ENCODE assay signal across 24 cellular contexts in the genomic region with DNA sequence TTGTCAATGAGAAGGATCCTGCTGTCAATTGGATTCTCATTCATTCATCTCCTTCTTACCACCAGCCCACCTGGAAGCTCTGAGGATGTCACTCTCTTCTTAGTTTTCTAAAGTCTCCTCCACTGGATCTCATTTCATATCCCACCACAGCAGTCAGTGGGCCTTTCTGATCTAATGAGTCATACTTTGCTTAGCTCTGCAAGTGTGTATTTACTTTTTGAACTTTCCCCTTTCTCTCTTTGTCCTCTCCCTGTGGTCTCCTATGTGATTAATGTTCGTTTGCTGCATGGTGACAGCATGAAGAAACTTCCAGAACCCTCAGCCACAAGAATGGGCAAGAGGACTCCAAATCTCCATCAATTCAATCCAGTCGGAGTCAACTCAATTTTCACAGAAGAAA.
DNase-seq lines count a peak whose midpoint lies in the region; ATAC-seq and TF ChIP-seq lines count a peak whose summit lies in the region.
"Had no signal": no experiment of that assay in that cellular context is flagged by ENCODE, and none has a peak within 500 bp of the region (broad histone marks: within the 10 kb centered on the region; RNA-seq: fewer than 3 reads in every experiment).

No MANE protein-coding gene starts in this region.

- H3K9me3 Mint-ChIP-seq in CD4-positive, CD25-positive, alpha-beta regulatory T cell, result peaks cover 0 to 3% (median 0%) of the 10 kb centered on the region in 7 donors
- no peaks in the 10 kb centered on the region for H3K9me3 Mint-ChIP-seq in activated CD8-positive, alpha-beta T cell treated with anti-CD3 and anti-CD28 coated beads, Interleukin-2, amount 10 ng/mL, durations not matched to agents 7 days and 5 days (ENCODE audit: insufficient read depth)
- H3K9me3 Mint-ChIP-seq in nephron progenitor cell, result peaks cover 9% of the 10 kb centered on the region
- H3K9me3 Mint-ChIP-seq: mesothelial cell of epicardium; natural killer cell; stimulated activated memory B cell treated with anti-CD40 and anti-IgM and Interleukin-4, amounts not matched to agents 10 μg/mL and 1 μg/mL and 100 μg/mL, for 72 hours had no signal

- WGBS in esophagus muscularis mucosa, result 67% methylated on average over 2 of the region's 2 CpGs

- no peak for TF ChIP-seq EP300 in esophagus muscularis mucosa (IDR thresholded peaks at IDR 0.05)

- TF ChIP-seq POLR2A in esophagus muscularis mucosa (IDR thresholded peaks at IDR 0.05; ENCODE audit: low read depth), result no peak

- H3K27me3 Mint-ChIP-seq in CD4-positive, CD25-positive, alpha-beta regulatory T cell, result no peaks in the 10 kb centered on the region
- no peaks in the 10 kb centered on the region for H3K27me3 Mint-ChIP-seq in activated CD8-positive, alpha-beta T cell treated with anti-CD3 and anti-CD28 coated beads, Interleukin-2, amount 10 ng/mL, durations not matched to agents 7 days and 5 days (ENCODE audit: low read depth)
- H3K27me3 Mint-ChIP-seq in nephron progenitor cell (ENCODE audit: low read depth, poor library complexity), result peaks cover 11% of the 10 kb centered on the region

- CTCF ChIA-PET in activated CD8-positive, alpha-beta T cell treated with anti-CD3 and anti-CD28 coated beads, Interleukin-2, amount 10 ng/mL, durations not matched to agents 7 days and 5 days (lab: Charles Lee), result interaction anchor here (2.2 kb wide), 1 partner anchor 16 kb away, joined by 8 read pairs; no protein-coding TSS in a partner anchor
- CTCF ChIA-PET in RWPE1 (lab: Yijun Ruan, JAX), result interaction anchor here (0.6 kb wide), 1 partner anchor 14 kb away, joined by 4 read pairs; no protein-coding TSS in a partner anchor

- no peak overlapping the region for H3K27ac ChIP-seq in CD4-positive, CD25-positive, alpha-beta regulatory T cell (ENCODE audit: insufficient read depth, low read length, poor library complexity, severe bottlenecking)
- 0 out of 2 replicates have a peak overlapping the region, but pooled peaks have one; percentile 37 for H3K27ac ChIP-seq in DND-41 (ENCODE audit: low read length)
- H3K27ac ChIP-seq in esophagus muscularis mucosa (replicated peaks in 1 of 4), result no peak overlapping the region
- no peak overlapping the region for H3K27ac ChIP-seq in RWPE1
- H3K27ac ChIP-seq: colonic mucosa, esophagus squamous epithelium, ovary, spleen, thoracic aorta had no signal

- H3K4me3 ChIP-seq in CD4-positive, CD25-positive, alpha-beta regulatory T cell (ENCODE audit: low read depth, low read length), result no peak overlapping the region
- H3K4me3 ChIP-seq in DND-41 (ENCODE audit: low read depth in 1 of 2, low read length in 2 of 2) (no peak overlapping the region), esophagus muscularis mucosa (no peak overlapping the region)
- H3K4me3 ChIP-seq: colonic mucosa, esophagus squamous epithelium, K562, ovary, spleen, thoracic aorta had no signal

- H3K4me1 ChIP-seq in CD4-positive, CD25-positive, alpha-beta regulatory T cell (ENCODE audit: control insufficient read depth, insufficient read depth, low read length, poor library complexity, severe bottlenecking), result no peaks in the 10 kb centered on the region
- H3K4me1 ChIP-seq in DND-41 (ENCODE audit: insufficient read depth, low read length) (peaks cover 23% of the 10 kb centered on the region), esophagus muscularis mucosa (no peaks in the 10 kb centered on the region)
- H3K4me1 ChIP-seq: colonic mucosa, esophagus squamous epithelium, spleen had no signal

- POLR2A ChIA-PET in activated CD8-positive, alpha-beta T cell treated with anti-CD3 and anti-CD28 coated beads, Interleukin-2, amount 10 ng/mL, durations not matched to agents 7 days and 5 days (lab: Charles Lee), result no interaction called here
- POLR2A ChIA-PET in RWPE1 (lab: Yijun Ruan, JAX; ENCODE audit: low non-redundant PET), result no interaction called here

- no peaks in the 10 kb centered on the region for H4K20me1 ChIP-seq in DND-41 (ENCODE audit: insufficient read depth, low read length)

- no peaks in the 10 kb centered on the region for H3K27me3 ChIP-seq in CD4-positive, CD25-positive, alpha-beta regulatory T cell (ENCODE audit: control insufficient read depth, insufficient read depth, low read length)
- no peaks in the 10 kb centered on the region for H3K27me3 ChIP-seq in DND-41 (ENCODE audit: insufficient read depth, low read length, poor library complexity)
- no peaks in the 10 kb centered on the region for H3K27me3 ChIP-seq in esophagus muscularis mucosa
- H3K27me3 ChIP-seq: colonic mucosa, esophagus squamous epithelium, ovary had no signal

- intact Hi-C loops in esophagus muscularis mucosa (cut with DNase I), result no loop called here

- H3K4me1 Mint-ChIP-seq in CD4-positive, CD25-positive, alpha-beta regulatory T cell, result peaks cover 0 to 22% (median 4%) of the 10 kb centered on the region in 4 donors
- peaks cover 19% of the 10 kb centered on the region for H3K4me1 Mint-ChIP-seq in activated CD8-positive, alpha-beta T cell treated with anti-CD3 and anti-CD28 coated beads, Interleukin-2, amount 10 ng/mL, durations not matched to agents 7 days and 5 days (ENCODE audit: low read depth)
- peaks cover 6% of the 10 kb centered on the region for H3K4me1 Mint-ChIP-seq in nephron progenitor cell
- H3K4me1 Mint-ChIP-seq: mesothelial cell of epicardium; stimulated activated memory B cell treated with anti-CD40 and anti-IgM and Interleukin-4, amounts not matched to agents 10 μg/mL and 1 μg/mL and 100 μg/mL, for 72 hours had no signal

- ATAC-seq in CD4-positive, CD25-positive, alpha-beta regulatory T cell (ENCODE audit: low read depth in 2 of 2), result no peak
- peak; percentile 64 for ATAC-seq in DND-41 (ENCODE audit: insufficient read depth, low read depth)
- ATAC-seq in activated CD8-positive, alpha-beta T cell treated with anti-CD3 and anti-CD28 coated beads, Interleukin-2, amount 10 ng/mL, durations not matched to agents 7 days and 5 days, result no peak
- ATAC-seq: K562; left ventricle myocardium superior; natural killer cell; stimulated activated memory B cell treated with anti-CD40 and anti-IgM and Interleukin-4, amounts not matched to agents 10 μg/mL and 1 μg/mL and 100 μg/mL, for 72 hours had no signal

- no peaks in the 10 kb centered on the region for H3K79me2 ChIP-seq in DND-41 (ENCODE audit: insufficient read depth, low read length)

- H2AFZ ChIP-seq in DND-41 (ENCODE audit: low read depth, low read length), result no peak overlapping the region

- H3K9me3 ChIP-seq in CD4-positive, CD25-positive, alpha-beta regulatory T cell (ENCODE audit: control insufficient read depth in 2 of 2, low read length in 2 of 2), result no peaks in the 10 kb centered on the region
- H3K9me3 ChIP-seq in DND-41 (ENCODE audit: insufficient read depth, low read length, severe bottlenecking), result peaks cover 2% of the 10 kb centered on the region
- no peaks in the 10 kb centered on the region for H3K9me3 ChIP-seq in esophagus muscularis mucosa
- H3K9me3 ChIP-seq: colonic mucosa, esophagus squamous epithelium, ovary, thoracic aorta had no signal

- H3K4me2 ChIP-seq in DND-41 (ENCODE audit: insufficient read depth, low read length), result no peak overlapping the region

- DNase-seq in CD4-positive, CD25-positive, alpha-beta regulatory T cell, result no peak
- DNase-seq in DND-41, result no peak
- no peak for DNase-seq in activated CD8-positive, alpha-beta T cell treated with anti-CD3 and anti-CD28 coated beads, Interleukin-2, amount 10 ng/mL, durations not matched to agents 7 days and 5 days
- DNase-seq in esophagus muscularis mucosa (ENCODE audit: extremely low spot score), result peak; percentile 29
- no peak for DNase-seq in SK-N-DZ (ENCODE audit: low spot score)
- DNase-seq in RWPE1 (ENCODE audit: low spot score), result no peak
- no peak for DNase-seq in nephron progenitor cell
- DNase-seq: activated T-cell treated with anti-CD3 and anti-CD28 coated beads, Interleukin-2, amount 50 U/mL, for 72 hours; CD4-positive, alpha-beta memory T cell; colonic mucosa; esophagus squamous epithelium; left ventricle myocardium superior; MM.1S; natural killer cell; NCI-H1417 treated with DMSO at 0.1 percent for 48 hours; NCI-H446 treated with DMSO at 0.1 percent for 48 hours; ovary; Right ventricle myocardium superior; spleen; stimulated activated CD4-positive, alpha-beta T cell treated with anti-CD3 and anti-CD28 coated beads, Interleukin-2, amount 100 ng/mL, for 48 hours had no signal

- no peak overlapping the region for H3K4me3 Mint-ChIP-seq in CD4-positive, CD25-positive, alpha-beta regulatory T cell
- no peak overlapping the region for H3K4me3 Mint-ChIP-seq in activated CD8-positive, alpha-beta T cell treated with anti-CD3 and anti-CD28 coated beads, Interleukin-2, amount 10 ng/mL, durations not matched to agents 7 days and 5 days
- no peak overlapping the region for H3K4me3 Mint-ChIP-seq in nephron progenitor cell
- H3K4me3 Mint-ChIP-seq: mesothelial cell of epicardium; natural killer cell; stimulated activated memory B cell treated with anti-CD40 and anti-IgM and Interleukin-4, amounts not matched to agents 10 μg/mL and 1 μg/mL and 100 μg/mL, for 72 hours had no signal

- H3K27ac Mint-ChIP-seq in CD4-positive, CD25-positive, alpha-beta regulatory T cell, result peak overlapping the region in 2 of 3 donors; percentile 24 to 28
- H3K27ac Mint-ChIP-seq in activated CD8-positive, alpha-beta T cell treated with anti-CD3 and anti-CD28 coated beads, Interleukin-2, amount 10 ng/mL, durations not matched to agents 7 days and 5 days, result peak overlapping the region; percentile 13
- H3K27ac Mint-ChIP-seq in nephron progenitor cell, result no peak overlapping the region
- H3K27ac Mint-ChIP-seq: mesothelial cell of epicardium; natural killer cell; stimulated activated memory B cell treated with anti-CD40 and anti-IgM and Interleukin-4, amounts not matched to agents 10 μg/mL and 1 μg/mL and 100 μg/mL, for 72 hours had no signal

- TF ChIP-seq CTCF in DND-41 (IDR thresholded peaks at IDR 0.05; ENCODE audit: borderline replicate concordance, extremely low read depth, low read length, poor library complexity, severe bottlenecking) (no peak), esophagus muscularis mucosa (IDR thresholded peaks at IDR 0.05) (no peak), RWPE1 (conservative IDR thresholded peaks at IDR 0.05; ENCODE audit: low read depth) (no peak), nephron progenitor cell (IDR thresholded peaks at IDR 0.05) (no peak)

- no peak overlapping the region for H3K9ac ChIP-seq in DND-41 (ENCODE audit: low read depth, low read length)

- no peaks in the 10 kb centered on the region for H3K36me3 Mint-ChIP-seq in CD4-positive, CD25-positive, alpha-beta regulatory T cell
- H3K36me3 Mint-ChIP-seq in activated CD8-positive, alpha-beta T cell treated with anti-CD3 and anti-CD28 coated beads, Interleukin-2, amount 10 ng/mL, durations not matched to agents 7 days and 5 days (ENCODE audit: low read depth), result peaks cover 7% of the 10 kb centered on the region
- H3K36me3 Mint-ChIP-seq in nephron progenitor cell (ENCODE audit: low read depth), result no peaks in the 10 kb centered on the region
- H3K36me3 Mint-ChIP-seq: CD4-positive, alpha-beta memory T cell; mesothelial cell of epicardium; natural killer cell; stimulated activated memory B cell treated with anti-CD40 and anti-IgM and Interleukin-4, amounts not matched to agents 10 μg/mL and 1 μg/mL and 100 μg/mL, for 72 hours had no signal

- no peaks in the 10 kb centered on the region for H3K36me3 ChIP-seq in CD4-positive, CD25-positive, alpha-beta regulatory T cell (ENCODE audit: control insufficient read depth, insufficient read depth, low read length)
- no peaks in the 10 kb centered on the region for H3K36me3 ChIP-seq in DND-41 (ENCODE audit: insufficient read depth, low read length)
- no peaks in the 10 kb centered on the region for H3K36me3 ChIP-seq in esophagus muscularis mucosa
- H3K36me3 ChIP-seq: colonic mucosa, esophagus squamous epithelium, ovary, spleen, thoracic aorta had no signal
